Comparison of ENCODE assay signal across 1 cellular context in genomic region chr15:74421302-74422245, GRCh38.
TF ChIP-seq lines count a peak whose summit lies in the region.

No MANE protein-coding gene starts in this region.

TF ChIP-seq in H1, 55 proteins besides CTCF, POLR2A, EP300 and RAD21:
- TF ChIP-seq CHD7 (IDR thresholded peaks at IDR 0.05; ENCODE audit: insufficient replicate concordance, low read length) (no peak), YY1 (IDR thresholded peaks at IDR 0.05; ENCODE audit: low read depth, low read length) (no peak), CEBPB (IDR thresholded peaks at IDR 0.05; ENCODE audit: low read depth, low read length) (no peak), KDM4A (IDR thresholded peaks at IDR 0.05; ENCODE audit: low read depth, low read length, severe bottlenecking) (no peak), RFX5 (IDR thresholded peaks at IDR 0.05; ENCODE audit: borderline replicate concordance, low read depth, low read length) (no peak), MAFK (IDR thresholded peaks at IDR 0.05; ENCODE audit: low read depth, low read length) (no peak), RBBP5 (IDR thresholded peaks at IDR 0.05; ENCODE audit: borderline replicate concordance, low read depth, low read length) (no peak), PHF8 (conservative IDR thresholded peaks at IDR 0.05; ENCODE audit: low read depth, low read length) (no peak), SAP30 (IDR thresholded peaks at IDR 0.05; ENCODE audit: insufficient read depth, insufficient replicate concordance, low read length) (no peak), CBX5 (IDR thresholded peaks at IDR 0.05; ENCODE audit: low read depth, low read length) (no peak), SIN3A (conservative IDR thresholded peaks at IDR 0.05 in 1 of 2, IDR thresholded peaks at IDR 0.05 in 1 of 2; ENCODE audit: low read depth in 1 of 2, low read length in 2 of 2) (no peak), BRCA1 (IDR thresholded peaks at IDR 0.05; ENCODE audit: low read depth, low read length) (no peak), EGR1 (IDR thresholded peaks at IDR 0.05; ENCODE audit: borderline replicate concordance, low read depth, low read length) (no peak), ATF2 (IDR thresholded peaks at IDR 0.05; ENCODE audit: low read length) (no peak), RNF2 (IDR thresholded peaks at IDR 0.05; ENCODE audit: borderline replicate concordance, low read depth, low read length, missing control alignments, poor library complexity, severe bottlenecking) (no peak)
- TF ChIP-seq, protein P1, sequence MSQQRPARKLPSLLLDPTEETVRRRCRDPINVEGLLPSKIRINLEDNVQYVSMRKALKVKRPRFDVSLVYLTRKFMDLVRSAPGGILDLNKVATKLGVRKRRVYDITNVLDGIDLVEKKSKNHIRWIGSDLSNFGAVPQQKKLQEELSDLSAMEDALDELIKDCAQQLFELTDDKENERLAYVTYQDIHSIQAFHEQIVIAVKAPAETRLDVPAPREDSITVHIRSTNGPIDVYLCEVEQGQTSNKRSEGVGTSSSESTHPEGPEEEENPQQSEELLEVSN (IDR thresholded peaks at IDR 0.05): no peak
TF ChIP-seq in H1: peak in this region for 0.
